In the genomic region with DNA sequence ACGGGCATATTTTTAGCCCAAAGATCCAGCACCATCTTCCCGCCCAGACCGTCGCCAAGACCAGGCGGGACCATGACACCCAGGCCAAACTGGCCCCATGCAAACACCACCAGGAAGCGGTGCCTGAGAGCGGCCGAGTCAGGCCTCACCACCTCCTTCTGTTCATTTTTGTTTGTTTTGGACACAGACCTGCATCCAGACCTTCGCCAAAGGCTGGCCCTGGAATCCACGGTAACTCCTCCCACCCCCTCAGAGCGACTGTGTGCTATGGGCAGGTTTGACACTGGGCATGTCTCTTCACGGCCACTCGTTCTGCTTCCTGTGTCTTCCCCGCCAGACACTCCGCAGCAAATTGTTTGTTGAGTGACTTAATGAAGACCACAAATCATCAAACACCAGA, we compare ENCODE assay signal across 8 cellular contexts. TPM values are rescaled to one million over a fixed set of nuclear protein-coding genes. Genes with fewer than 3 reads are reported as not detected.
DNase-seq lines count a peak whose midpoint lies in the region; ATAC-seq and TF ChIP-seq lines count a peak whose summit lies in the region.

No MANE protein-coding gene starts in this region.

- H3K9me3 Mint-ChIP-seq in endodermal cell: peaks cover 2% of the 10 kb centered on the region
- H3K9me3 Mint-ChIP-seq in activated CD4-positive, alpha-beta memory T cell treated with anti-CD3 and anti-CD28 coated beads, Interleukin-2, amount 10 ng/mL, durations not matched to agents 7 days and 5 days: no peaks in the 10 kb centered on the region

- POLR2A ChIA-PET in activated CD4-positive, alpha-beta memory T cell treated with anti-CD3 and anti-CD28 coated beads, Interleukin-2, amount 10 ng/mL, durations not matched to agents 7 days and 5 days (lab: Charles Lee): no interaction called here

- H3K36me3 ChIP-seq in endodermal cell (ENCODE audit: control insufficient read depth, insufficient read depth, low read length) (peaks cover 4% of the 10 kb centered on the region), muscle layer of duodenum (ENCODE audit: control insufficient read depth in 1 of 2, insufficient read depth in 2 of 2, low read length in 2 of 2) (peaks cover 0 to 3% of the 10 kb centered on the region in 2 donors)

- H3K36me3 Mint-ChIP-seq in endodermal cell (ENCODE audit: low read depth): peaks cover 5% of the 10 kb centered on the region
- H3K36me3 Mint-ChIP-seq in activated CD4-positive, alpha-beta memory T cell treated with anti-CD3 and anti-CD28 coated beads, Interleukin-2, amount 10 ng/mL, durations not matched to agents 7 days and 5 days (ENCODE audit: low read depth): no peaks in the 10 kb centered on the region

- H3K4me1 ChIP-seq in endodermal cell (ENCODE audit: control insufficient read depth, insufficient read depth, low read length) (no peaks in the 10 kb centered on the region), muscle layer of duodenum (ENCODE audit: control insufficient read depth in 1 of 2, insufficient read depth in 2 of 2, low read length in 2 of 2) (peaks cover 28 to 51% of the 10 kb centered on the region in 2 donors)

- no peak overlapping the region for H3K4me3 ChIP-seq in endodermal cell (ENCODE audit: low read length)
- H3K4me3 ChIP-seq in muscle layer of duodenum (ENCODE audit: low read depth in 1 of 2, low read length in 2 of 2): no peak overlapping the region

- H3K27me3 Mint-ChIP-seq in endodermal cell (ENCODE audit: insufficient read depth): no peaks in the 10 kb centered on the region
- H3K27me3 Mint-ChIP-seq in activated CD4-positive, alpha-beta memory T cell treated with anti-CD3 and anti-CD28 coated beads, Interleukin-2, amount 10 ng/mL, durations not matched to agents 7 days and 5 days: no peaks in the 10 kb centered on the region

- DNase-seq in A172 (ENCODE audit: low spot score) (peak; percentile 66), NCI-H446 treated with DMSO at 0.1 percent for 48 hours (lab: John Stamatoyannopoulos, UW) (peak; percentile 85), endodermal cell (no peak), nucleus accumbens (lab: John Stamatoyannopoulos, UW) (no peak)
- no peak for DNase-seq in stimulated activated naive CD4-positive, alpha-beta T cell treated with Interleukin-2 at 50 U/mL for 16 hours (lab: John Stamatoyannopoulos, UW)
- no peak for DNase-seq in activated CD4-positive, alpha-beta memory T cell treated with anti-CD3 and anti-CD28 coated beads, Interleukin-2, amount 10 ng/mL, durations not matched to agents 7 days and 5 days

- TF ChIP-seq CTCF in endodermal cell (conservative IDR thresholded peaks at IDR 0.05): no peak

- CTCF ChIA-PET in activated CD4-positive, alpha-beta memory T cell treated with anti-CD3 and anti-CD28 coated beads, Interleukin-2, amount 10 ng/mL, durations not matched to agents 7 days and 5 days (lab: Charles Lee): no interaction called here

- 91 to 95% methylated on average over 8 to 15 of the region's 15 CpGs for WGBS in endodermal cell (ENCODE audit: insufficient coverage in 1 of 2, insufficient read length in 1 of 2), 2 experiments

- H3K4me3 Mint-ChIP-seq in endodermal cell: no peak overlapping the region
- no peak overlapping the region for H3K4me3 Mint-ChIP-seq in activated CD4-positive, alpha-beta memory T cell treated with anti-CD3 and anti-CD28 coated beads, Interleukin-2, amount 10 ng/mL, durations not matched to agents 7 days and 5 days

- H3K27me3 ChIP-seq in endodermal cell (ENCODE audit: control insufficient read depth, insufficient read depth, low read length, poor library complexity, severe bottlenecking) (no peaks in the 10 kb centered on the region), muscle layer of duodenum (ENCODE audit: low read depth, low read length) (no peaks in the 10 kb centered on the region)

- ATAC-seq in HG03045 (IDR thresholded peaks at IDR 0.05; ENCODE audit: unreplicated experiment): no peak

- H3K27ac ChIP-seq in endodermal cell (ENCODE audit: low read depth, low read length): no peak overlapping the region
- H3K27ac ChIP-seq in muscle layer of duodenum (ENCODE audit: low read length): peak overlapping the region; percentile 91

- peak overlapping the region; percentile 82 for H3K27ac Mint-ChIP-seq in endodermal cell
- H3K27ac Mint-ChIP-seq in activated CD4-positive, alpha-beta memory T cell treated with anti-CD3 and anti-CD28 coated beads, Interleukin-2, amount 10 ng/mL, durations not matched to agents 7 days and 5 days: no peak overlapping the region

- H3K9me3 ChIP-seq in endodermal cell (ENCODE audit: control insufficient read depth, low read length): no peaks in the 10 kb centered on the region
- no peaks in the 10 kb centered on the region for H3K9me3 ChIP-seq in muscle layer of duodenum (ENCODE audit: control insufficient read depth in 1 of 2, low read length in 2 of 2)

- no peak overlapping the region for H3K9ac ChIP-seq in endodermal cell (ENCODE audit: extremely low read depth, low read length, poor library complexity, severe bottlenecking)

- H3K4me1 Mint-ChIP-seq in endodermal cell: peaks cover 12% of the 10 kb centered on the region
- H3K4me1 Mint-ChIP-seq in activated CD4-positive, alpha-beta memory T cell treated with anti-CD3 and anti-CD28 coated beads, Interleukin-2, amount 10 ng/mL, durations not matched to agents 7 days and 5 days: no peaks in the 10 kb centered on the region

RNA-seq across cellular contexts. Expression of a gene that starts 47.2 kb away (rescaled TPM):
- 32.9 and 33.3 TPM in 2 replicates for total RNA-seq in A172 (2014; rRNA removed; shearing (Covaris generic))
- total RNA-seq in endodermal cell: 100 to 1,000 TPM; 185 to 207 TPM
- 112 TPM for polyA plus RNA-seq in endodermal cell (2013, experiment 1 of 2)
- 110 TPM for polyA plus RNA-seq in endodermal cell (2013, experiment 2 of 2)
- total RNA-seq in activated CD4-positive, alpha-beta memory T cell treated with anti-CD3 and anti-CD28 coated beads, Interleukin-2, amount 10 ng/mL, durations not matched to agents 7 days and 5 days: 10 to 100 TPM; 88.9 to 90.8 TPM

Comparison
In these comparisons a context has a peak if more than half of its experiments do, and no peak if none do; other contexts are left out.
1. DNase-seq: peak in A172 (single experiment) and NCI-H446 treated with DMSO at 0.1 percent for 48 hours (single experiment); none in endodermal cell (single experiment), stimulated activated naive CD4-positive, alpha-beta T cell treated with Interleukin-2 at 50 U/mL for 16 hours (single experiment), activated CD4-positive, alpha-beta memory T cell treated with anti-CD3 and anti-CD28 coated beads, Interleukin-2, amount 10 ng/mL, durations not matched to agents 7 days and 5 days (single experiment) and nucleus accumbens (0 of 56).